Comparison of ENCODE assay signal across 10 cellular contexts in the genomic region with DNA sequence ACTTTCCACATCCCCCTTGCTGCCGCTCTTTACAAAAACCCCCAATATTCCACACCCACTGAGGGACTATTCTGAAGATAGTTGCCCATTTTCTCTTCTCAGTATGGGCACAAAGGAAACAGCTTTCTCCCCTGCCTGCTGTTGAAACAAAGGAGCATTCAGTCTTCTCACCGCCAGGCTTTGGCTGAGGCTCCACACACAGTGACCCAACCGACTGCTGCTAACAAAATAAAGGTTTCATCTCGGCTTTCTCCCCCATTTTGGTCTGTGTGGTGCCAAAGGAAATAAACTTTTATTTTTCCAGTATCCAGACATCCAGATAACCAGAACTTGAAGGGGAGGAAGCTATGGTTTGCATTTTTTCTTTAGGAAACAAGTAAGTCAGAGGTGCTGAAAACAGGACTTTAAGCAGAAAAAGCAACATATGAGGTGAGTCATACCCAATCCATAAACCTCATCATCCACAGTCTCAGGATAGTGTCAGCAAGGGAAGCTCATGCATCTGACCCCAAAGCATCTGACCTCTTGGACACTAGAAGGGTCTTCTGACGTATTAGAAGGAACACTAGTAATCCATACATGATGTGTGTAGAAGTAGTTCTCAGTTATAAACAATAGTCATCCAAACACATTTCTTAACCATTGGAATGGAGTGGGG. TPM values are rescaled to one million over a fixed set of nuclear protein-coding genes. Genes with fewer than 3 reads are reported as not detected.
DNase-seq lines count a peak whose midpoint lies in the region; ATAC-seq and TF ChIP-seq lines count a peak whose summit lies in the region.
"Had no signal": no experiment of that assay in that cellular context is flagged by ENCODE, and none has a peak within 500 bp of the region (broad histone marks: within the 10 kb centered on the region; RNA-seq: fewer than 3 reads in every experiment).

No MANE protein-coding gene starts in this region.

- intact Hi-C loops in mucosa of descending colon (cut with DNase I, micrococcal nuclease) = no loop called here
- intact Hi-C loops in CD4-positive, alpha-beta memory T cell (cut with micrococcal nuclease) = no loop called here

- CTCF ChIA-PET in CD4-positive, alpha-beta memory T cell (lab: Charles Lee; ENCODE audit: partially characterized antibody) = no interaction called here

- POLR2A ChIA-PET in CD4-positive, alpha-beta memory T cell (lab: Charles Lee; ENCODE audit: partially characterized antibody) = no interaction called here

- H3K36me3 ChIP-seq in mucosa of descending colon (ENCODE audit: low read depth) = no peaks in the 10 kb centered on the region
- no peaks in the 10 kb centered on the region for H3K36me3 ChIP-seq in CD4-positive, alpha-beta memory T cell (ENCODE audit: insufficient read depth, low read length)
- H3K36me3 ChIP-seq: BLaER1 treated with 17β-estradiol and CSF1 and Interleukin-3, amounts not matched to agents 10 nM and 100 nM had no signal

- no peak overlapping the region for H3K27ac Mint-ChIP-seq in CD4-positive, alpha-beta memory T cell

- H3K27me3 Mint-ChIP-seq in CD4-positive, alpha-beta memory T cell = peaks cover 50 to 56% of the 10 kb centered on the region in 2 donors

- no peaks in the 10 kb centered on the region for H3K9me3 Mint-ChIP-seq in CD4-positive, alpha-beta memory T cell

- peaks cover 9 to 17% (median 10%) of the 10 kb centered on the region in 4 donors for H3K4me1 Mint-ChIP-seq in CD4-positive, alpha-beta memory T cell

- ATAC-seq in mucosa of descending colon = peak; percentile 35
- ATAC-seq in GM21717 (IDR thresholded peaks at IDR 0.05; ENCODE audit: unreplicated experiment) = no peak
- no peak for ATAC-seq in HG02884 (IDR thresholded peaks at IDR 0.05; ENCODE audit: unreplicated experiment)

- H3K27me3 ChIP-seq in CD4-positive, alpha-beta memory T cell (ENCODE audit: insufficient read depth, low read length) = no peaks in the 10 kb centered on the region

- H3K36me3 Mint-ChIP-seq in CD4-positive, alpha-beta memory T cell = no peaks in the 10 kb centered on the region

- peak; percentile 26 for TF ChIP-seq CTCF in epithelial cell of esophagus (IDR thresholded peaks at IDR 0.05; ENCODE audit: insufficient read depth, low read depth, low read length, missing control alignments)
- no peak for TF ChIP-seq CTCF in mucosa of descending colon (IDR thresholded peaks at IDR 0.05)

- H3K4me3 Mint-ChIP-seq in CD4-positive, alpha-beta memory T cell = no peak overlapping the region

- no peaks in the 10 kb centered on the region for H3K9me3 ChIP-seq in mucosa of descending colon
- H3K9me3 ChIP-seq in CD4-positive, alpha-beta memory T cell (ENCODE audit: control insufficient read depth in 1 of 2, low read length in 2 of 2) = no peaks in the 10 kb centered on the region
- H3K9me3 ChIP-seq: BLaER1 treated with 17β-estradiol and CSF1 and Interleukin-3, amounts not matched to agents 10 nM and 100 nM had no signal

- H3K4me1 ChIP-seq in mucosa of descending colon (ENCODE audit: low read depth) = no peaks in the 10 kb centered on the region
- H3K4me1 ChIP-seq in CD4-positive, alpha-beta memory T cell (ENCODE audit: insufficient read depth, low read length) = peaks cover 7% of the 10 kb centered on the region

- DNase-seq in A172 (ENCODE audit: low spot score) (peak; percentile 45), NCI-H446 treated with DMSO at 0.1 percent for 48 hours (lab: John Stamatoyannopoulos, UW) (peak; percentile 16), epithelial cell of esophagus (ENCODE audit: low read depth) (no peak), mucosa of descending colon (no peak), ureter (ENCODE audit: low spot score) (no peak)
- no peak for DNase-seq in CD4-positive, alpha-beta memory T cell
- DNase-seq: stimulated activated naive CD4-positive, alpha-beta T cell had no signal

- H3K27ac ChIP-seq in CD4-positive, alpha-beta memory T cell (ENCODE audit: low read depth, low read length) = no peak overlapping the region
- H3K27ac ChIP-seq: BLaER1 treated with 17β-estradiol and CSF1 and Interleukin-3, amounts not matched to agents 10 nM and 100 nM had no signal

- H3K4me3 ChIP-seq in epithelial cell of esophagus (ENCODE audit: low read length) (no peak overlapping the region), mucosa of descending colon (no peak overlapping the region)
- H3K4me3 ChIP-seq in CD4-positive, alpha-beta memory T cell (ENCODE audit: low read length in 2 of 2) = no peak overlapping the region
- H3K4me3 ChIP-seq: BLaER1 treated with 17β-estradiol and CSF1 and Interleukin-3, amounts not matched to agents 10 nM and 100 nM had no signal

RNA-seq across cellular contexts. Expression of a gene that starts 6.4 kb away (rescaled TPM):
- 4.7 and 9.7 TPM in 2 replicates for total RNA-seq in A172 (2014; rRNA removed; shearing (Covaris generic))
- total RNA-seq in mucosa of descending colon (10 to 100 TPM in 2 of 3 donors, 1 to 10 TPM in 1; 4.7 to 84.9 (median 11.0) TPM), ureter (34.4 TPM)
- under 1 TPM; 0.50 to 0.55 TPM for total RNA-seq in CD4-positive, alpha-beta memory T cell
- polyA plus RNA-seq in CD4-positive, alpha-beta memory T cell = under 1 TPM; 0.41 to 0.97 TPM

Comparison
In these comparisons a context has a peak if more than half of its experiments do, and no peak if none do; other contexts are left out.
1. DNase-seq: peak in A172 (single experiment) and NCI-H446 treated with DMSO at 0.1 percent for 48 hours (single experiment); none in epithelial cell of esophagus (single experiment), mucosa of descending colon (0 of 3), CD4-positive, alpha-beta memory T cell (0 of 5) and ureter (single experiment).